ENCODE assay signal across 16 cellular contexts in the genomic region with DNA sequence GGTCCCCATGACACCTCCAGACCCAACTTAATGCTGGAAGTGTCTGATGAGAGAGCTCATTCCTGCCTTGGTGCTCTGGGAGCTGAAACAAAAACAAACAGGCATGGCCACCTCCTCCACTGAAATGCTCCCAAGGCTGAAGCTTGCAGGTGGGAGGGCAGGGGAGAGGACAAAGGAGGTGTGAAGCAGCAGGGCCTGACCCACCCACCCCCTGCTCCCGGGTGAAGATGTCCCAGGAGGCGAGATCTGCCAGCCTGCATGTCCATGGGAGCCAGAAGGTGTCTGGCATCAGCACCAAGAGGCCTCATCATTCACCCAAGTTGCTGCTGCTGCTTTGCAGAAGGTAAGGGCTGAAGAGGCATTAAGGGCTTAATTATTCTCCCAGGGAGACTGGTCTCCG. TPM values are rescaled to one million over a fixed set of nuclear protein-coding genes. Genes with fewer than 3 reads are reported as not detected.
A peak's percentile ranks its signal among the peaks of the same experiment; 100 is the strongest.
DNase-seq lines count a peak whose midpoint lies in the region; ATAC-seq and TF ChIP-seq lines count a peak whose summit lies in the region.
"Had no signal": no experiment of that assay in that cellular context is flagged by ENCODE, and none has a peak within 500 bp of the region (broad histone marks: within the 10 kb centered on the region; RNA-seq: fewer than 3 reads in every experiment).

No MANE protein-coding gene starts in this region.

- H3K36me3 Mint-ChIP-seq in Calu3 (ENCODE audit: insufficient read depth, unreplicated experiment) = no peaks in the 10 kb centered on the region
- H3K36me3 Mint-ChIP-seq: activated naive CD4-positive, alpha-beta T cell treated with anti-CD3 and anti-CD28 coated beads, Interleukin-2, amount 50 U/mL, for 24 hours had no signal

- H3K14ac ChIP-seq in neuronal stem cell (ENCODE audit: low read length) = no peak overlapping the region

- 47 to 79% (median 69%) methylated on average over 2 to 3 of the region's 3 CpGs for WGBS in heart left ventricle, 4 donors
- WGBS in neuronal stem cell (ENCODE audit: extremely low coverage in 2 of 2, insufficient read length in 2 of 2, insufficient replicate concordance in 1 of 2), 2 donors = no CpG with 5 or more reads among the region's 3 CpGs

- BruUV-seq in Calu3 (replicated peaks; lab: Mats Ljungman, UMichigan) = no TSS peak

- no peak overlapping the region for H3K27ac Mint-ChIP-seq in Calu3 (ENCODE audit: unreplicated experiment)
- H3K27ac Mint-ChIP-seq: activated naive CD4-positive, alpha-beta T cell treated with anti-CD3 and anti-CD28 coated beads, Interleukin-2, amount 50 U/mL, for 24 hours had no signal

- no peak overlapping the region for H3K4me2 ChIP-seq in neuronal stem cell (ENCODE audit: insufficient read depth, low read length, poor library complexity, severe bottlenecking)

- H4K8ac ChIP-seq in neuronal stem cell (ENCODE audit: low read depth, low read length) = no peak overlapping the region

- H3K27me3 Mint-ChIP-seq in Calu3 (ENCODE audit: unreplicated experiment) = peaks cover 18% of the 10 kb centered on the region
- H3K27me3 Mint-ChIP-seq: activated naive CD4-positive, alpha-beta T cell treated with anti-CD3 and anti-CD28 coated beads, Interleukin-2, amount 50 U/mL, for 24 hours had no signal

- TF ChIP-seq CTCF in heart left ventricle (IDR thresholded peaks at IDR 0.05) (no peak), vagina (IDR thresholded peaks at IDR 0.05) (no peak), BE2C (IDR thresholded peaks at IDR 0.05; ENCODE audit: low read depth, low read length) (no peak), Calu3 (IDR thresholded peaks at IDR 0.05; ENCODE audit: unreplicated experiment) (no peak)

- H3K18ac ChIP-seq in neuronal stem cell (ENCODE audit: low read length) = peak overlapping the region; percentile 20

- H3K9me3 ChIP-seq in heart left ventricle (no peaks in the 10 kb centered on the region), neuronal stem cell (replicated peaks in 1 of 2; ENCODE audit: control insufficient read depth in 2 of 2, insufficient read depth in 1 of 2, low read depth in 1 of 2, low read length in 2 of 2) (no peaks in the 10 kb centered on the region), vagina (no peaks in the 10 kb centered on the region), BE2C (no peaks in the 10 kb centered on the region)
- H3K9me3 ChIP-seq: left lung had no signal

- H3K4me1 Mint-ChIP-seq in Calu3 (ENCODE audit: low read depth, unreplicated experiment) = no peaks in the 10 kb centered on the region

- no peak overlapping the region for H3K4me3 Mint-ChIP-seq in Calu3 (ENCODE audit: low read depth, unreplicated experiment)
- H3K4me3 Mint-ChIP-seq: dendritic cell treated with granulocyte-macrophage colony-stimulating factor and Interleukin-4, amounts not matched to agents 40 ng/mL and 50 ng/mL, for 4 days had no signal

- H3K4ac ChIP-seq in neuronal stem cell (ENCODE audit: low read length) = no peak overlapping the region

- H3K4me1 ChIP-seq in heart left ventricle (peaks cover 0 to 59% (median 17%) of the 10 kb centered on the region in 12 donors), neuronal stem cell (ENCODE audit: control insufficient read depth in 2 of 2, insufficient read depth in 1 of 2, low read depth in 1 of 2, low read length in 2 of 2) (peaks cover 11 to 25% of the 10 kb centered on the region in 2 donors), vagina (peaks cover 46% of the 10 kb centered on the region), BE2C (peaks cover 31% of the 10 kb centered on the region)

- H3K27ac ChIP-seq in heart left ventricle = peak overlapping the region in 8 of 12 donors; percentile 24 to 89 (median 72)
- H3K27ac ChIP-seq in cingulate gyrus (ENCODE audit: low read depth, low read length) = peak overlapping the region; percentile 10
- H3K27ac ChIP-seq in neuronal stem cell (replicated peaks; ENCODE audit: low read length) = no peak overlapping the region
- peak overlapping the region; percentile 89 for H3K27ac ChIP-seq in vagina

- H2AFZ ChIP-seq in neuronal stem cell (ENCODE audit: low read length) = no peak overlapping the region

- no peak for ATAC-seq in heart left ventricle
- no peak for ATAC-seq in left cardiac atrium

- no peaks in the 10 kb centered on the region for H3K9me3 Mint-ChIP-seq in Calu3 (ENCODE audit: low read depth, unreplicated experiment)
- H3K9me3 Mint-ChIP-seq: activated naive CD4-positive, alpha-beta T cell treated with anti-CD3 and anti-CD28 coated beads, Interleukin-2, amount 50 U/mL, for 24 hours; dendritic cell treated with granulocyte-macrophage colony-stimulating factor and Interleukin-4, amounts not matched to agents 40 ng/mL and 50 ng/mL, for 4 days had no signal

- H2AK5ac ChIP-seq in neuronal stem cell (ENCODE audit: low read depth, low read length) = no peak overlapping the region

- no peak for DNase-seq in heart left ventricle
- DNase-seq in left cardiac atrium = no peak
- no peak for DNase-seq in neuronal stem cell (ENCODE audit: low spot score)
- no peak for DNase-seq in vagina (ENCODE audit: extremely low spot score in 2 of 2)
- no peak for DNase-seq in BE2C
- no peak for DNase-seq in activated CD4-positive, alpha-beta T cell treated with anti-CD3 and anti-CD28 coated beads for 48 hours
- no peak for DNase-seq in Calu3
- DNase-seq: foreskin melanocyte, left lung, NCI-H1092, retina, SHP77 had no signal

- H3K4me3 ChIP-seq in heart left ventricle = no peak overlapping the region
- H3K4me3 ChIP-seq in neuronal stem cell (ENCODE audit: low read length in 2 of 2) = no peak overlapping the region
- H3K4me3 ChIP-seq in vagina = no peak overlapping the region
- H3K4me3 ChIP-seq in BE2C (ENCODE audit: low read depth, low read length) = no peak overlapping the region
- H3K4me3 ChIP-seq: left lung had no signal

- H2BK15ac ChIP-seq in neuronal stem cell (ENCODE audit: low read length) = no peak overlapping the region

- H3K27me3 ChIP-seq in heart left ventricle = peaks cover 0 to 4% (median 0%) of the 10 kb centered on the region in 9 donors
- H3K27me3 ChIP-seq in neuronal stem cell (ENCODE audit: control insufficient read depth in 3 of 3, insufficient read depth in 3 of 3, low read depth in 1 of 3, low read length in 3 of 3) = peaks cover 0 to 9% (median 0%) of the 10 kb centered on the region in 3 experiments
- H3K27me3 ChIP-seq in vagina = no peaks in the 10 kb centered on the region
- no peaks in the 10 kb centered on the region for H3K27me3 ChIP-seq in BE2C

- H3K36me3 ChIP-seq in heart left ventricle (peaks cover 0 to 5% (median 0%) of the 10 kb centered on the region in 9 donors), neuronal stem cell (replicated peaks in 1 of 2; ENCODE audit: control insufficient read depth in 2 of 2, insufficient read depth in 2 of 2, low read length in 2 of 2) (no peaks in the 10 kb centered on the region), vagina (no peaks in the 10 kb centered on the region), BE2C (no peaks in the 10 kb centered on the region)

- H3K23ac ChIP-seq in neuronal stem cell (ENCODE audit: low read depth, low read length, poor library complexity) = no peak overlapping the region

- intact Hi-C loops in heart left ventricle (cut with DNase I) (loop anchor here in 6 of 10 donors (5.0 to 10.0 kb wide), 5 partner anchors 58 to 210 kb away; a partner anchor contains a TSS), left cardiac atrium (cut with DNase I) (loop anchor here (10.0 kb wide), 2 partner anchors 60 to 210 kb away; a partner anchor contains a TSS), vagina (cut with DNase I) (no loop called here), Calu3 (cut with micrococcal nuclease; ENCODE audit: unreplicated experiment) (no loop called here)

- TF ChIP-seq POLR2A in heart left ventricle (IDR thresholded peaks at IDR 0.05) (no peak), vagina (IDR thresholded peaks at IDR 0.05) (no peak)

- CTCF ChIA-PET in Calu3 (lab: Charles Lee) = no interaction called here

- H3K79me1 ChIP-seq in neuronal stem cell (ENCODE audit: low read depth, low read length) = no peaks in the 10 kb centered on the region

- H2BK12ac ChIP-seq in neuronal stem cell (ENCODE audit: low read length) = no peak overlapping the region

- H4K91ac ChIP-seq in neuronal stem cell (ENCODE audit: low read depth, low read length, poor library complexity) = no peak overlapping the region

- no peak overlapping the region for H2BK120ac ChIP-seq in neuronal stem cell (ENCODE audit: low read depth, low read length)

- no peak overlapping the region for H3K9ac ChIP-seq in neuronal stem cell (ENCODE audit: low read depth, low read length, poor library complexity)

- no peak overlapping the region for H2BK5ac ChIP-seq in neuronal stem cell (ENCODE audit: low read length)

RNA-seq across cellular contexts. Expression of a gene that starts 4.2 kb away (rescaled TPM):
- total RNA-seq in heart left ventricle = under 1 TPM in 4 of 9 donors, not detected in 5; 0.09 to 0.20 (median 0.15) TPM
- under 1 TPM in 1 of 2 donors, not detected in 1; 0.25 TPM for polyA plus RNA-seq in heart left ventricle
- total RNA-seq in left cardiac atrium = not detected
- 0.03 TPM for polyA plus RNA-seq in neuronal stem cell (2013, experiment 1 of 2)
- polyA plus RNA-seq in neuronal stem cell (2013, experiment 2 of 2) = 0.03 TPM
- total RNA-seq in vagina = not detected
- polyA plus RNA-seq in BE2C (2012; ENCODE audit: insufficient read depth, insufficient read length, low read depth) = not detected
- total RNA-seq in Calu3 (2022) = not detected in 2 replicates
- total RNA-seq: ureter had no signal

RNA-seq across cellular contexts. Expression of a gene that starts 25.7 kb away (rescaled TPM):
- total RNA-seq in heart left ventricle (100 to 1,000 TPM in 1 of 9 donors, 10 to 100 TPM in 8; 43.8 to 123 (median 61.8) TPM), left cardiac atrium (10 to 100 TPM; 80.7 to 88.0 TPM), vagina (199 TPM), Calu3 (2022) (85.5 and 87.3 TPM in 2 replicates)
- polyA plus RNA-seq in heart left ventricle = 100 to 1,000 TPM in 1 of 2 donors, 10 to 100 TPM in 1; 40.8 to 139 TPM
- polyA plus RNA-seq in neuronal stem cell (2013, experiment 1 of 2) = 191 TPM
- polyA plus RNA-seq in neuronal stem cell (2013, experiment 2 of 2) = 183 TPM
- 209 TPM for polyA plus RNA-seq in BE2C (2012; ENCODE audit: insufficient read depth, insufficient read length, low read depth)

RNA-seq across cellular contexts. Expression of a gene that starts 28.5 kb away (rescaled TPM):
- total RNA-seq in heart left ventricle (10 to 100 TPM in 3 of 9 donors, 1 to 10 TPM in 6; 4.7 to 33.0 (median 7.6) TPM), left cardiac atrium (10 to 100 TPM; 14.7 to 19.7 TPM), vagina (34.9 TPM), Calu3 (2022) (0.19 and 0.24 TPM in 2 replicates)
- polyA plus RNA-seq in heart left ventricle = 10 to 100 TPM in 1 of 2 donors, 1 to 10 TPM in 1; 4.9 to 15.2 TPM
- polyA plus RNA-seq in neuronal stem cell (2013, experiment 1 of 2) = 29.4 TPM
- polyA plus RNA-seq in neuronal stem cell (2013, experiment 2 of 2) = 30.0 TPM
- 15.8 TPM for polyA plus RNA-seq in BE2C (2012; ENCODE audit: insufficient read depth, insufficient read length, low read depth)

Comparison
In these comparisons a context has a peak if more than half of its experiments do, and no peak if none do; other contexts are left out.
1. intact Hi-C loops: an anchor here in heart left ventricle (5.0 to 10.0 kb wide) and left cardiac atrium (10.0 kb wide); none called in vagina and Calu3.